8 cellular contexts compared by ENCODE assay signal in the genomic region with DNA sequence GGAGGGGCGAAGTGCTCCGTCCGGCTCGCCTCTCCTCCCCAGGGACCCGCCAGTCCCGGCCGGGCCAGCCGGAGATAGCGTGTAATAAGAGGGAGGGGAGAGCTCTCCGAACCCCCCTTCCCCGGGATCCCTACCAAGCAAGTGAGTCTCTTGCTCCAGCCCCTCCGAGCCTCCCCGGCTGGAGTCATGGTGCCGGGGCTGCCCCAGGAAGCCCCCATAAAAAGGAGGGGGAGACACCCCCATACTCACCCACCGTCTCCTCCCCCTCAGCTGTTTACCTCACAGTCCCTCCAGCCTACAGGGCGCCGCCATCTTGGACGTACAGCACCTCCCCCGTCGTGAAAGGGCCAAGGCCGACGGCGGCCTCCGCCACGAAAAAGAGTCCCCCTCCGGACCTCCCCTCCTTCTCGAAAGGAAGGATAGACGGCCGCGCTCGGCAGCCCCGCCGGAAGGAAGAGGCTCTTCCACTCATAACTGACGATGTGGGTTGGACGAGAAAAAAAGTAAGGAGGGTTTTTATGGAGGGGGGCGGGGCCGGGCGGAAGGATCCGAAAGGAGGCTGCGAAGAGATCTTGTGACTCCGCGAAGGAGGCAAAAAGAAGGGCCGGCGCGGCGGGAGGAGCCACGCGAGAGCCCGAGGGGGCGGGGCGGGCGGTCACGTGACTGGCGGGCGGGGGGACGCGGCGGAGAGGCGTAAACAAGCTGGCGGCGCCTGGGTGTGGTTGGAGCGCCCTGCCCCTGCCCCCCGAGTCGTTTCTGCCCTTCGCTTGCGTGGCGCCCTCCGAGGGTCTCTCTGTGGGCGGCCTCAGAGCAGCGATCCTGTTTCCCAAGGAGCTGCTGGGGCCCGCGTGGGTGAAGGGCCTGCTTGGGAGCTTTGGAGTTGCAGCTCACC. TPM values are rescaled to one million over a fixed set of nuclear protein-coding genes. Genes with fewer than 3 reads are reported as not detected.
DNase-seq lines count a peak whose midpoint lies in the region; ATAC-seq and TF ChIP-seq lines count a peak whose summit lies in the region.

A gene (minus strand): TSS at position 323 of the 892 bp plus-strand sequence. CDS start 15,744 bp downstream, outside the sequence.

- no peaks in the 10 kb centered on the region for H3K36me3 Mint-ChIP-seq in type B pancreatic cell

- no peaks in the 10 kb centered on the region for H3K27me3 Mint-ChIP-seq in type B pancreatic cell

- H3K4me1 Mint-ChIP-seq in type B pancreatic cell (ENCODE audit: unreplicated experiment) = peaks cover 31% of the 10 kb centered on the region

- intact Hi-C loops in adrenal gland (cut with DNase I) = no loop called here
- intact Hi-C loops in heart right ventricle (cut with DNase I) = loop anchor here in 1 of 10 donors (10.0 kb wide), 1 partner anchor 590 kb away; a partner anchor contains a TSS
- intact Hi-C loops in posterior cingulate gyrus (cut with DNase I) = no loop called here

- H3K9me3 Mint-ChIP-seq in type B pancreatic cell = no peaks in the 10 kb centered on the region

- H3K27me3 ChIP-seq in adrenal gland (no peaks in the 10 kb centered on the region), heart right ventricle (no peaks in the 10 kb centered on the region)

- H3K27ac ChIP-seq in adrenal gland (peak within 1 kb of the TSS; percentile 91 to 99 (median 95)), heart right ventricle (peak within 1 kb of the TSS; percentile 82 to 100 (median 98))

- H3K27ac Mint-ChIP-seq in type B pancreatic cell = peak within 1 kb of the TSS; percentile 99

- no peaks in the 10 kb centered on the region for H3K9me3 ChIP-seq in adrenal gland (replicated peaks in 1 of 3)
- no peaks in the 10 kb centered on the region for H3K9me3 ChIP-seq in heart right ventricle

- peak; percentile 53 to 58 for TF ChIP-seq POLR2A in adrenal gland (IDR thresholded peaks at IDR 0.05)

- peak within 1 kb of the TSS; percentile 99 for H3K4me3 Mint-ChIP-seq in type B pancreatic cell

- H3K36me3 ChIP-seq in adrenal gland (replicated peaks in 1 of 2) (no peaks in the 10 kb centered on the region), heart right ventricle (no peaks in the 10 kb centered on the region)

- DNase-seq in NCI-H146 (lab: John Stamatoyannopoulos, UW) (peak; percentile 91), T-helper 1 cell (peak; percentile 94 to 98 (median 97)), adrenal gland (peak; percentile 95 to 98 (median 97)), heart right ventricle (peak; percentile 97 to 99), posterior cingulate gyrus (peak; percentile 92 to 99 (median 94)), type B pancreatic cell (ENCODE audit: extremely low spot score, unreplicated experiment) (peak; percentile 99)

- WGBS in adrenal gland, 4 donors = 0% methylated on average over 1 to 72 of the region's 72 CpGs
- WGBS in heart right ventricle, 2 donors = 0 to 1% methylated on average over 72 of the region's 72 CpGs

- ATAC-seq in HG02798 (IDR thresholded peaks at IDR 0.05; ENCODE audit: poor library complexity, unreplicated experiment) = peak; percentile 75
- peak; percentile 93 to 97 (median 94) for ATAC-seq in heart right ventricle

- peak in 1 of 6 experiments; percentile 17 for TF ChIP-seq CTCF in adrenal gland (IDR thresholded peaks at IDR 0.05)
- peak in 1 of 9 donors; percentile 14 for TF ChIP-seq CTCF in heart right ventricle (IDR thresholded peaks at IDR 0.05)
- no peak for TF ChIP-seq CTCF in type B pancreatic cell (conservative IDR thresholded peaks at IDR 0.05)

- H3K4me3 ChIP-seq in GM08714 (ENCODE audit: low read length) (peak within 1 kb of the TSS; percentile 83), adrenal gland (peak within 1 kb of the TSS; percentile 60 to 98 (median 97)), heart right ventricle (peak within 1 kb of the TSS; percentile 73 to 100 (median 99))

- H3K4me1 ChIP-seq in adrenal gland (replicated peaks in 1 of 2) (peaks cover 24 to 28% of the 10 kb centered on the region in 2 donors), heart right ventricle (peaks cover 0 to 62% (median 35%) of the 10 kb centered on the region in 9 donors)

RNA-seq across cellular contexts. Expression of the gene that starts here (rescaled TPM):
- total RNA-seq in adrenal gland (10 to 100 TPM; 38.5 to 87.7 (median 58.7) TPM), heart right ventricle (10 to 100 TPM; 40.2 to 72.9 (median 55.5) TPM), type B pancreatic cell (ENCODE audit: low replicate concordance) (46.0 and 58.9 TPM in 2 replicates)
- polyA plus RNA-seq in adrenal gland (10 to 100 TPM; 29.4 to 37.6 (median 30.6) TPM), heart right ventricle (10 to 100 TPM in 1 of 2 donors, 1 to 10 TPM in 1; 7.7 to 22.8 TPM)

Comparison
In these comparisons a context has a peak if more than half of its experiments do, and no peak if none do; other contexts are left out.
1. Peak in every context shown above with its lines: DNase-seq, ATAC-seq, H3K4me3 ChIP-seq and H3K27ac ChIP-seq.